13 cellular contexts compared by ENCODE assay signal in genomic region chr5:163649522-163649921, GRCh38.
DNase-seq lines count a peak whose midpoint lies in the region; ATAC-seq and TF ChIP-seq lines count a peak whose summit lies in the region.
"Had no signal": no experiment of that assay in that cellular context is flagged by ENCODE, and none has a peak within 500 bp of the region (broad histone marks: within the 10 kb centered on the region; RNA-seq: fewer than 3 reads in every experiment).

No MANE protein-coding gene starts in this region.

- TF ChIP-seq CTCF in GM13977 (IDR thresholded peaks at IDR 0.05; ENCODE audit: extremely low read depth, insufficient read depth, missing control alignments), result no peak

- no peak for ATAC-seq in GM21360 (IDR thresholded peaks at IDR 0.05; ENCODE audit: unreplicated experiment)
- no peak for ATAC-seq in HG02852 (IDR thresholded peaks at IDR 0.05; ENCODE audit: unreplicated experiment)
- ATAC-seq: activated CD8-positive, alpha-beta memory T cell treated with anti-CD3 and anti-CD28 coated beads, Interleukin-2, amount 10 ng/mL, durations not matched to agents 7 days and 5 days; PC-3 had no signal

- in situ Hi-C loops in GM13977 (cut with MboI; ENCODE audit: low pct_unique_long_range_greater_than_20kb, low sequenced_read_pairs, unreplicated experiment), result no loop called here

- DNase-seq in DMS53 (lab: John Stamatoyannopoulos, UW) (peak; percentile 95), NCI-H2171 (lab: John Stamatoyannopoulos, UW) (peak; percentile 40), astrocyte of the hippocampus (ENCODE audit: low read depth, low spot score) (peak; percentile 17), iris pigment epithelial cell (ENCODE audit: low read depth) (peak; percentile 84), GM13977 (ENCODE audit: low spot score) (no peak)
- DNase-seq in effector CD4-positive, alpha-beta T cell, result no peak
- DNase-seq: activated CD8-positive, alpha-beta memory T cell treated with anti-CD3 and anti-CD28 coated beads, Interleukin-2, amount 10 ng/mL, durations not matched to agents 7 days and 5 days; adrenal gland; NCI-H187; PC-3; stimulated activated CD4-positive, alpha-beta T cell treated with anti-CD3 and anti-CD28 coated beads, Interleukin-12 subunit alpha, Interleukin-12 subunit beta, amount 100 ng/mL, for 4 hours had no signal

Comparison
In these comparisons a context has a peak if more than half of its experiments do, and no peak if none do; other contexts are left out.
1. DNase-seq: peak in DMS53 (single experiment), NCI-H2171 (single experiment), astrocyte of the hippocampus (single experiment) and iris pigment epithelial cell (single experiment); none in GM13977 (single experiment) and effector CD4-positive, alpha-beta T cell (single experiment).